In genomic region chr11:9264381-9265210, GRCh38 we compare ENCODE assay signal across 8 cellular contexts. TPM values are rescaled to one million over a fixed set of nuclear protein-coding genes. Genes with fewer than 3 reads are reported as not detected.
DNase-seq lines count a peak whose midpoint lies in the region; ATAC-seq and TF ChIP-seq lines count a peak whose summit lies in the region.

No MANE protein-coding gene starts in this region.

- ATAC-seq in GM21528 (IDR thresholded peaks at IDR 0.05; ENCODE audit: low FRiP score, unreplicated experiment) (peak; percentile 31), left lung (peak; percentile 67)

- intact Hi-C loops in dendritic cell treated with granulocyte-macrophage colony-stimulating factor and Interleukin-4, amounts not matched to agents 40 ng/mL and 50 ng/mL, for 4 days (cut with micrococcal nuclease), result loop anchor here (1.0 to 5.0 kb wide), 4 partner anchors 9 to 198 kb away; partner anchors contain the start of genes TMEM41B and ZNF143
- intact Hi-C loops in left lung (cut with DNase I), result loop anchor here in 1 of 2 donors (10.0 kb wide), 1 partner anchor 90 kb away; no protein-coding TSS in a partner anchor

- H3K36me3 ChIP-seq in WERI-Rb-1, result no peaks in the 10 kb centered on the region
- no peaks in the 10 kb centered on the region for H3K36me3 ChIP-seq in left lung

- peak; percentile 42 for DNase-seq in COLO829 (ENCODE audit: low spot score)
- no peak for DNase-seq in Jurkat, Clone E6-1 (ENCODE audit: low read depth, low spot score)
- peak; percentile 22 for DNase-seq in WERI-Rb-1
- peak; percentile 83 to 89 for DNase-seq in left lung
- DNase-seq in stimulated activated CD4-positive, alpha-beta T cell treated with anti-CD3 and anti-CD28 coated beads, Interleukin-2, amount 100 ng/mL, for 48 hours, result peak; percentile 21 to 32
- no peak for DNase-seq in NK-92 treated with Interleukin-12 subunit alpha and Interleukin-12 subunit beta, amount 100 ng/mL, for 24 hours (lab: John Stamatoyannopoulos, UW)

- H3K27ac ChIP-seq in WERI-Rb-1, result peak overlapping the region; percentile 76
- H3K27ac ChIP-seq in left lung, result peak overlapping the region; percentile 96 to 99

- H3K36me3 Mint-ChIP-seq in dendritic cell treated with granulocyte-macrophage colony-stimulating factor and Interleukin-4, amounts not matched to agents 40 ng/mL and 50 ng/mL, for 4 days (ENCODE audit: low read depth), result peaks cover 26% of the 10 kb centered on the region

- H3K4me3 ChIP-seq in Jurkat, Clone E6-1 (ENCODE audit: low read length), result peak overlapping the region; percentile 72
- peak overlapping the region; percentile 83 for H3K4me3 ChIP-seq in WERI-Rb-1 (ENCODE audit: low read depth, low read length)
- peak overlapping the region; percentile 79 to 88 for H3K4me3 ChIP-seq in left lung

- H3K4me3 Mint-ChIP-seq in dendritic cell treated with granulocyte-macrophage colony-stimulating factor and Interleukin-4, amounts not matched to agents 40 ng/mL and 50 ng/mL, for 4 days, result peak overlapping the region; percentile 84

- no peak for TF ChIP-seq CTCF in WERI-Rb-1 (IDR thresholded peaks at IDR 0.05; ENCODE audit: low read depth, low read length)
- no peak for TF ChIP-seq CTCF in left lung (IDR thresholded peaks at IDR 0.05)

- peaks cover 13 to 48% of the 10 kb centered on the region in 2 donors for H3K4me1 ChIP-seq in left lung

- peaks cover 44% of the 10 kb centered on the region for H3K4me1 Mint-ChIP-seq in dendritic cell treated with granulocyte-macrophage colony-stimulating factor and Interleukin-4, amounts not matched to agents 40 ng/mL and 50 ng/mL, for 4 days (ENCODE audit: low read depth)

- H3K9me3 ChIP-seq in WERI-Rb-1 (ENCODE audit: severe bottlenecking) (no peaks in the 10 kb centered on the region), left lung (no peaks in the 10 kb centered on the region)

- peaks cover 25% of the 10 kb centered on the region for H3K27me3 Mint-ChIP-seq in dendritic cell treated with granulocyte-macrophage colony-stimulating factor and Interleukin-4, amounts not matched to agents 40 ng/mL and 50 ng/mL, for 4 days

- H3K27me3 ChIP-seq in WERI-Rb-1 (ENCODE audit: insufficient read depth, low read depth, severe bottlenecking) (no peaks in the 10 kb centered on the region), left lung (no peaks in the 10 kb centered on the region)

- no peaks in the 10 kb centered on the region for H3K9me3 Mint-ChIP-seq in dendritic cell treated with granulocyte-macrophage colony-stimulating factor and Interleukin-4, amounts not matched to agents 40 ng/mL and 50 ng/mL, for 4 days

- H3K27ac Mint-ChIP-seq in dendritic cell treated with granulocyte-macrophage colony-stimulating factor and Interleukin-4, amounts not matched to agents 40 ng/mL and 50 ng/mL, for 4 days, result peak overlapping the region; percentile 96

RNA-seq across cellular contexts. Expression of gene DENND5A, which starts 0.6 kb away (rescaled TPM):
- polyA plus RNA-seq in Jurkat, Clone E6-1 (2012; ENCODE audit: insufficient read depth, insufficient read length), result 8.0 TPM
- total RNA-seq in left lung, result 10 to 100 TPM; 65.7 to 99.8 TPM

RNA-seq across cellular contexts. Expression of gene TMEM41B, which starts 49.8 kb away (rescaled TPM):
- 12.7 TPM for polyA plus RNA-seq in Jurkat, Clone E6-1 (2012; ENCODE audit: insufficient read depth, insufficient read length)
- total RNA-seq in left lung, result 10 to 100 TPM; 71.9 to 77.1 TPM

Comparison
In these comparisons a context has a peak if more than half of its experiments do, and no peak if none do; other contexts are left out.
1. DNase-seq: peak in COLO829 (single experiment), WERI-Rb-1 (single experiment), left lung (2 of 2) and stimulated activated CD4-positive, alpha-beta T cell treated with anti-CD3 and anti-CD28 coated beads, Interleukin-2, amount 100 ng/mL, for 48 hours (2 of 2); none in Jurkat, Clone E6-1 (single experiment) and NK-92 treated with Interleukin-12 subunit alpha and Interleukin-12 subunit beta, amount 100 ng/mL, for 24 hours (single experiment).
2. Peak in every context shown above with its lines, with median percentiles within 50 percentile points of each other: H3K4me3 ChIP-seq.